In genomic region chr16:50741808-50742520, GRCh38 we compare ENCODE assay signal across 8 cellular contexts. TPM values are rescaled to one million over a fixed set of nuclear protein-coding genes. Genes with fewer than 3 reads are reported as not detected.
DNase-seq lines count a peak whose midpoint lies in the region; ATAC-seq, FAIRE-seq and TF ChIP-seq lines count a peak whose summit lies in the region.

Gene CYLD (plus strand): TSS chr16:50742086. CDS start chr16:50749699, 7,613 bp downstream.

- H3K36me3 Mint-ChIP-seq in natural killer cell, result no peaks in the 10 kb centered on the region

- no peak; the same call in 1 of the 2 replicates for TF ChIP-seq POLR2A in H54 (IDR thresholded peaks at IDR 0.05; ENCODE audit: low read depth, low read length)
- peak; percentile 45 for TF ChIP-seq POLR2A in Raji (IDR thresholded peaks at IDR 0.05; ENCODE audit: insufficient read depth, low read depth, low read length)

- peak within 1 kb of the TSS; percentile 71 for H3K9ac ChIP-seq in Loucy (ENCODE audit: low read depth, low read length, poor library complexity, severe bottlenecking)

- H3K4me1 ChIP-seq in Loucy (ENCODE audit: insufficient read depth, low read length, poor library complexity, severe bottlenecking), result peaks cover 44% of the 10 kb centered on the region

- no peaks in the 10 kb centered on the region for H3K9me3 Mint-ChIP-seq in natural killer cell

- DNase-seq in EL (peak; percentile 100), H54 (ENCODE audit: insufficient read length, low spot score) (peak; percentile 93), fibroblast of peridontal ligament (ENCODE audit: extremely low read depth) (peak; percentile 99), natural killer cell (peak; percentile 98)
- DNase-seq in activated T-helper 9 cell treated with anti-CD3 and anti-CD28 coated beads, Interleukin-2, amount 50 U/mL, for 16 hours (ENCODE audit: low read depth), result peak; percentile 99
- peak; percentile 100 for DNase-seq in stimulated activated naive CD4-positive, alpha-beta T cell treated with Interleukin-2 at 50 U/mL for 16 hours (lab: John Stamatoyannopoulos, UW)

- no peaks in the 10 kb centered on the region for H3K9me2 ChIP-seq in Loucy (replicated peaks; ENCODE audit: low read depth, low read length)

- peak; percentile 83 to 96 (median 85) for ATAC-seq in natural killer cell

- no peaks in the 10 kb centered on the region for H3K27me3 Mint-ChIP-seq in natural killer cell (ENCODE audit: low read depth in 2 of 2)

- peak; percentile 84 for FAIRE-seq in H54 (lab: Jason Lieb, UNC)

- peaks cover 20% of the 10 kb centered on the region for H3K79me2 ChIP-seq in Loucy (ENCODE audit: insufficient read depth, low read length)

- peak within 1 kb of the TSS; percentile 91 for H3K4me2 ChIP-seq in Loucy (ENCODE audit: low read depth, low read length, poor library complexity, severe bottlenecking)

- peak within 1 kb of the TSS; percentile 66 for H2AFZ ChIP-seq in Loucy (ENCODE audit: low read length)

- peak within 1 kb of the TSS; percentile 86 for H3K4me3 ChIP-seq in Loucy (ENCODE audit: low read length, poor library complexity, severe bottlenecking)

- no peak for TF ChIP-seq CTCF in Loucy (conservative IDR thresholded peaks at IDR 0.05; ENCODE audit: low read length)
- no peak for TF ChIP-seq CTCF in natural killer cell (IDR thresholded peaks at IDR 0.05)

- intact Hi-C loops in natural killer cell (cut with micrococcal nuclease), result loop anchor here (1.0 to 10.0 kb wide), 6 partner anchors 20 to 715 kb away; partner anchors contain the start of genes BRD7, CNEP1R1 and SNX20

- H3K9me3 ChIP-seq in Loucy (ENCODE audit: insufficient read depth, low read depth, low read length), result no peaks in the 10 kb centered on the region

- H3F3A ChIP-seq in Loucy (ENCODE audit: low read depth), result no peaks in the 10 kb centered on the region; the same call in 1 of the 2 replicates

- H4K20me1 ChIP-seq in Loucy (ENCODE audit: insufficient read depth, low read length, poor library complexity, severe bottlenecking), result no peaks in the 10 kb centered on the region

- H3K36me3 ChIP-seq in Loucy (ENCODE audit: insufficient read depth, low read length), result no peaks in the 10 kb centered on the region

- peak within 1 kb of the TSS; percentile 92 for H3K4me3 Mint-ChIP-seq in natural killer cell

- peak within 1 kb of the TSS; percentile 97 to 99 for H3K27ac Mint-ChIP-seq in natural killer cell

- H3K4me1 Mint-ChIP-seq in natural killer cell, result peaks cover 50 to 52% of the 10 kb centered on the region in 2 donors

- no peaks in the 10 kb centered on the region for H3K27me3 ChIP-seq in Loucy (ENCODE audit: insufficient read depth, low read length, poor library complexity, severe bottlenecking)

RNA-seq across cellular contexts. Expression of gene CYLD, which starts in this region (rescaled TPM):
- total RNA-seq in natural killer cell, result 100 to 1,000 TPM; 227 to 246 (median 236) TPM

Comparison
In these comparisons a context has a peak if more than half of its experiments do, and no peak if none do; other contexts are left out.
1. Peak in every context shown above with its lines: DNase-seq, ATAC-seq and H3K4me3 ChIP-seq.